ENCODE assay signal across 9 cellular contexts in the genomic region with DNA sequence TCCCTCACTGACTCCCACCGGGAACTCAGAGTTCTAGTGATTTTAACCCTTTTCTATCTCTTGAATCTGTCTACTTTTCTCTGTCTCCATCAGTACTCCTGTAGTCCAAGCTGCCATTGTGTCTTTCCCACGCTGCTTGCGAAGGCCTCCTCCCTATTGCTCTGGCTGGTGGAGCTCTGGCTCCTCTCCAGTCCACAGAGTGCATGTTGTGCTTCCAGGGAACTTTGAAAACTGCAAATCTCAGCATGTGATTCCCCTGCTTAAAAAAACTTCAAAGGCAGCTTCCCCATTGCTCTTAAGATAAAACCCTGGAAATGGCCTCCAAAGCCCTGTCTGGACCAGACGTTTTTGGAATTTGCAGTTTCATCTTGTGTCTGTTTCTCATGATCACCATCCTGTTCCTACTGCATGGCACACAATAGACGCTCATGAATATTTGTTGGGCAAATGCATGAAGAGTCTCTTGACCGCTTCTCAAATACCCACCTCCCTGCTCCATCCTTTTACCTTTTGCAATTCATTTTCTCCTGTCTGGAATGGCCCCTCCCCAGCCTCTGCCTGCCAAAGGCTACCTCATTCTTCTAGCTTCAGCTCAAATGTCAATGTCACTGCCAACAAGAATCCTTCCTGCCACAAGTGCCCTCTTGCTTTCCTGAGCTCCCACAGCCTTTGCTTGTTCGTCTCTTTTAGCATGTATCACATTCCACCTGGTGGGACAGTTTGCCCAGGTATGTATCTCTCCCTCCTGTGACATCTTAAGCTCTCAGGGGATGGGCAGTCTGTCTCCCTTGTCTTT.
A peak's percentile ranks its signal among the peaks of the same experiment; 100 is the strongest.
DNase-seq lines count a peak whose midpoint lies in the region; TF ChIP-seq lines count a peak whose summit lies in the region.
"Had no signal": no experiment of that assay in that cellular context is flagged by ENCODE, and none has a peak within 500 bp of the region (broad histone marks: within the 10 kb centered on the region; RNA-seq: fewer than 3 reads in every experiment).

No MANE protein-coding gene starts in this region.

- H3K56ac ChIP-seq in H9 (ENCODE audit: insufficient read length, low read depth, low read length) = no peak overlapping the region

- H3K27me3 Mint-ChIP-seq in H9 (ENCODE audit: low read depth) = no peaks in the 10 kb centered on the region; the same call in 1 of the 2 replicates

- H3K23me2 ChIP-seq in H9 (ENCODE audit: insufficient read length, low read depth, low read length, poor library complexity, severe bottlenecking) = no peaks in the 10 kb centered on the region

- no peaks in the 10 kb centered on the region for H3K79me1 ChIP-seq in H9 (ENCODE audit: insufficient read depth, low read depth, low read length, poor library complexity, severe bottlenecking)

- H3K4ac ChIP-seq in H9 (ENCODE audit: low read depth, low read length) = no peak overlapping the region

- DNase-seq in NCI-H2107 (lab: John Stamatoyannopoulos, UW) = peak; percentile 11
- peak in 3 of 10 donors; percentile 52 to 64 (median 61) for DNase-seq in dorsolateral prefrontal cortex
- no peak for DNase-seq in SIG-M5 treated with dmso at 0.1 percent for 504 hours (lab: John Stamatoyannopoulos, UW; ENCODE audit: unreplicated experiment)
- DNase-seq in SW 1271 (lab: John Stamatoyannopoulos, UW) = no peak
- DNase-seq in H9 = no peak
- no peak for DNase-seq in activated CD4-positive, alpha-beta T cell treated with anti-CD3 and anti-CD28 coated beads for 4 hours
- DNase-seq: NCI-H1105 treated with DMSO at 0.1 percent for 48 hours had no signal

- H2BK20ac ChIP-seq in H9 (ENCODE audit: low read depth, low read length, poor library complexity, severe bottlenecking) = no peak overlapping the region

- no peaks in the 10 kb centered on the region for H3K36me3 ChIP-seq in mesodermal cell (ENCODE audit: control insufficient read depth, insufficient read depth, low read length)
- peaks cover 0 to under 1% of the 10 kb centered on the region in 2 donors for H3K36me3 ChIP-seq in stomach smooth muscle (ENCODE audit: control insufficient read depth in 2 of 2, insufficient read depth in 2 of 2, low read length in 2 of 2)

- no peak overlapping the region for H2BK5ac ChIP-seq in H9 (ENCODE audit: insufficient read length, low read length)

- no peak overlapping the region for H3T11ph ChIP-seq in H9 (ENCODE audit: low read length)

- no peak overlapping the region for H2AFZ ChIP-seq in H9 (ENCODE audit: low read length)

- H3K36me3 Mint-ChIP-seq in H9 (ENCODE audit: insufficient read depth in 1 of 3, low read depth in 3 of 3) = peaks cover 4 to 10% (median 10%) of the 10 kb centered on the region in 3 experiments; a peak in 4 of 7 replicates

- H3K4me3 ChIP-seq in dorsolateral prefrontal cortex (no peak overlapping the region), mesodermal cell (ENCODE audit: extremely low read depth, insufficient read depth, low read length, poor library complexity, severe bottlenecking) (no peak overlapping the region), stomach smooth muscle (ENCODE audit: low read length in 2 of 2) (no peak overlapping the region)

- no peak overlapping the region; the same call in 1 of the 2 replicates for H3K14ac ChIP-seq in H9 (ENCODE audit: insufficient read depth, low read length)

- H2AK5ac ChIP-seq in H9 (ENCODE audit: insufficient read length, low read length) = no peak overlapping the region

- H3K9me3 ChIP-seq in mesodermal cell (ENCODE audit: control insufficient read depth, low read length) = no peaks in the 10 kb centered on the region
- no peaks in the 10 kb centered on the region for H3K9me3 ChIP-seq in stomach smooth muscle (ENCODE audit: control insufficient read depth in 2 of 2, low read length in 2 of 2)
- no peaks in the 10 kb centered on the region for H3K9me3 ChIP-seq in H9 (ENCODE audit: control insufficient read depth, low read depth, low read length)

- H3K4me1 ChIP-seq in mesodermal cell (ENCODE audit: control insufficient read depth, insufficient read depth, low read length, poor library complexity, severe bottlenecking) (peaks cover 25% of the 10 kb centered on the region), stomach smooth muscle (ENCODE audit: control insufficient read depth, insufficient read depth, low read length) (peaks cover 28% of the 10 kb centered on the region), H9 (ENCODE audit: insufficient read depth, low read length) (peaks cover 9% of the 10 kb centered on the region; the same call in 1 of the 2 replicates)

- no peaks in the 10 kb centered on the region for H3K27me3 ChIP-seq in dorsolateral prefrontal cortex
- no peaks in the 10 kb centered on the region for H3K27me3 ChIP-seq in stomach smooth muscle (ENCODE audit: control insufficient read depth in 1 of 2, insufficient read depth in 2 of 2, low read length in 2 of 2)
- H3K27me3 ChIP-seq in H9 (ENCODE audit: insufficient read depth, low read length) = no peaks in the 10 kb centered on the region

- TF ChIP-seq CTCF in dorsolateral prefrontal cortex (IDR thresholded peaks at IDR 0.05 in 54 of 56, conservative IDR thresholded peaks at IDR 0.05 in 2 of 56; ENCODE audit: low read depth in 1 of 56, partially characterized antibody in 56 of 56) (no peak), H9 (conservative IDR thresholded peaks at IDR 0.05) (no peak)

- WGBS in mesodermal cell (ENCODE audit: insufficient coverage in 2 of 2), 2 experiments = 82 to 83% methylated on average over 7 of the region's 7 CpGs
- no CpG with 5 or more reads among the region's 7 CpGs for WGBS in H9 (ENCODE audit: extremely low coverage, insufficient read length, low lambda C conversion rate)

- no peak overlapping the region for H3K4me2 ChIP-seq in H9 (ENCODE audit: insufficient read depth, insufficient read length, low read length)

- no peak overlapping the region for H3K23ac ChIP-seq in H9 (ENCODE audit: insufficient read length, low read depth, low read length)

- H3K27ac ChIP-seq in dorsolateral prefrontal cortex (peak overlapping the region in 56 of 59 donors; percentile 4 to 92 (median 76)), mesodermal cell (ENCODE audit: low read depth, low read length, severe bottlenecking) (peak overlapping the region; percentile 11), stomach smooth muscle (ENCODE audit: low read length) (peak overlapping the region; percentile 12), H9 (ENCODE audit: insufficient read length, low read depth, low read length) (no peak overlapping the region)

- H4K8ac ChIP-seq in H9 (replicated peaks; ENCODE audit: insufficient read length, low read depth, low read length) = no peak overlapping the region

- peak overlapping the region in 1 of 3 experiments; percentile 20; a peak in 2 of 7 replicates for H3K27ac Mint-ChIP-seq in H9

- H3K9ac ChIP-seq in stomach smooth muscle (ENCODE audit: low read length in 2 of 2) (no peak overlapping the region), H9 (ENCODE audit: extremely low read depth, insufficient read length, low read length) (no peak overlapping the region)

- no peak overlapping the region for H4K5ac ChIP-seq in H9 (ENCODE audit: insufficient read length, low read depth, low read length)

- H3K4me3 Mint-ChIP-seq in H9 = no peak overlapping the region

- no peak overlapping the region for H2BK120ac ChIP-seq in H9 (ENCODE audit: low read depth, low read length, poor library complexity, severe bottlenecking)

- intact Hi-C loops in dorsolateral prefrontal cortex (cut with DNase I) = loop anchor here in 1 of 2 donors (5.0 kb wide), 1 partner anchor 339 kb away; a partner anchor contains a TSS

- no peak overlapping the region for H4K91ac ChIP-seq in H9 (ENCODE audit: insufficient read length, low read depth, low read length)

- no peaks in the 10 kb centered on the region for H3K9me3 Mint-ChIP-seq in H9

- H3K4me1 Mint-ChIP-seq in H9 = peaks cover 21 to 30% of the 10 kb centered on the region in 2 experiments

- no peak overlapping the region for H2BK15ac ChIP-seq in H9 (ENCODE audit: low read depth, low read length)

- no peak overlapping the region for H3K18ac ChIP-seq in H9 (ENCODE audit: insufficient read length, low read depth, low read length)

- H2BK12ac ChIP-seq in H9 (ENCODE audit: insufficient read length, low read depth, low read length) = no peak overlapping the region

- no peaks in the 10 kb centered on the region for H4K20me1 ChIP-seq in H9 (ENCODE audit: control insufficient read depth, insufficient read depth, insufficient read length)

- no peaks in the 10 kb centered on the region for H3K79me2 ChIP-seq in H9 (ENCODE audit: insufficient read depth, low read length)
